In the genomic region with DNA sequence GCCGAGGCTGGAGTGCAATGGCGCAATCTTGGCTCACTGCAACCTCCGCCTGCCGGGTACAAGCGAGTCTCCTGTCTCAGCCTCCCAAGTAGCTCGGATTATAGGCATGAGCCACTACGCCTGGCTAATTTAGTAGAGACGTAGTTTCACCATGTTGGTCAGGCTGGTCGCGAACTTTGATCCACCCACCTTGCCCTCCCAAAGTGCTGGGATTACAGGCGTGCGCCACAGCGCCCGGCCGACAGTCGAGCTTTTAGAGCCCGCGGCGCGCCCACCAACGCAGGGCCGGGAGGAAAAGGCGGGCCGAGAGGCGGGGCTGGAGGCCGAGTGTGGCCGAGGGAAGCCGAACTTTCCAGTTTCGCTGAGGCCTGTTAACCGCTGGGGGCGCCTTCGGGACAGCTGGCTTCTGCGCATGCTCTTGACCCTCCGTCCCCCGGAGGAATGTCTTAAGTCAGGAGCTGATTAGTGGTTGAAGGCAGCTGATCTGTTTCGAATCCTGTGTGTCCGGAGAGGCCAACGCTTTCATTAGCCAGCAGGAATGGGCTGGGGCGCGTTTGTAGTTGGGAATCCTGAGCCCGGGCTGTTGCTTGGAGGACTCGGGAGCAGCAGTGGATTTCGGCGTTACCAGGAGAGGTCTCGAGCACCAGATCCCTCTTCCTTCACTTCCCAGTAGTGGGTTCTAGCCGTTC, we compare ENCODE assay signal across 8 cellular contexts. TPM values are rescaled to one million over a fixed set of nuclear protein-coding genes. Genes with fewer than 3 reads are reported as not detected.
DNase-seq lines count a peak whose midpoint lies in the region; ATAC-seq, FAIRE-seq and TF ChIP-seq lines count a peak whose summit lies in the region.

No MANE protein-coding gene starts in this region.

- H2AK5ac ChIP-seq in H9 (ENCODE audit: insufficient read length, low read length): no peak overlapping the region

- H4K20me1 ChIP-seq in H9 (ENCODE audit: control insufficient read depth, insufficient read depth, insufficient read length): no peaks in the 10 kb centered on the region
- no peaks in the 10 kb centered on the region for H4K20me1 ChIP-seq in MM.1S (ENCODE audit: insufficient read depth, low read length)
- no peaks in the 10 kb centered on the region for H4K20me1 ChIP-seq in neural cell (ENCODE audit: insufficient read depth)

- H2BK5ac ChIP-seq in H9 (ENCODE audit: insufficient read length, low read length): no peak overlapping the region

- no peak overlapping the region for H2BK12ac ChIP-seq in H9 (ENCODE audit: insufficient read length, low read depth, low read length)

- H4K8ac ChIP-seq in H9 (replicated peaks; ENCODE audit: insufficient read length, low read depth, low read length): no peak overlapping the region

- peak overlapping the region; percentile 87 to 95 (median 92) for H3K27ac Mint-ChIP-seq in H9
- H3K27ac Mint-ChIP-seq in stimulated activated naive CD8-positive, alpha-beta T cell treated with anti-CD3 and anti-CD28 coated beads, Interleukin-15, amount 100 ng/mL, for 72 hours: peak overlapping the region; percentile 94 to 95

- no peak overlapping the region for H4K91ac ChIP-seq in H9 (ENCODE audit: insufficient read length, low read depth, low read length)

- H3K36me3 ChIP-seq in MM.1S (replicated peaks; ENCODE audit: insufficient read depth, low read length) (no peaks in the 10 kb centered on the region), neural cell (ENCODE audit: insufficient read depth, low read length) (no peaks in the 10 kb centered on the region)

- H3K4me1 Mint-ChIP-seq in H9: peaks cover 11 to 20% of the 10 kb centered on the region in 2 experiments
- peaks cover 33% of the 10 kb centered on the region for H3K4me1 Mint-ChIP-seq in stimulated activated naive CD8-positive, alpha-beta T cell treated with anti-CD3 and anti-CD28 coated beads, Interleukin-15, amount 100 ng/mL, for 72 hours

- H3K9me2 ChIP-seq in MM.1S (replicated peaks; ENCODE audit: insufficient read depth, low read length) (no peaks in the 10 kb centered on the region), neural cell (ENCODE audit: insufficient read depth, low read length) (no peaks in the 10 kb centered on the region)

- H4K5ac ChIP-seq in H9 (ENCODE audit: insufficient read length, low read depth, low read length): no peak overlapping the region

- TF ChIP-seq CTCF in H9 (conservative IDR thresholded peaks at IDR 0.05): peak; percentile 92
- peak; percentile 77 for TF ChIP-seq CTCF in MM.1S (IDR thresholded peaks at IDR 0.05; ENCODE audit: low read length)
- TF ChIP-seq CTCF in foreskin fibroblast (IDR thresholded peaks at IDR 0.05; ENCODE audit: low read depth, low read length): peak; percentile 89
- TF ChIP-seq CTCF in neural cell (IDR thresholded peaks at IDR 0.05; ENCODE audit: poor library complexity, severe bottlenecking): peak; percentile 91

- no peaks in the 10 kb centered on the region; the same call in 1 of the 2 replicates for H3K27me3 Mint-ChIP-seq in H9 (ENCODE audit: low read depth)
- H3K27me3 Mint-ChIP-seq in stimulated activated naive CD8-positive, alpha-beta T cell treated with anti-CD3 and anti-CD28 coated beads, Interleukin-15, amount 100 ng/mL, for 72 hours: no peaks in the 10 kb centered on the region

- H3K56ac ChIP-seq in H9 (ENCODE audit: insufficient read length, low read depth, low read length): no peak overlapping the region

- peak overlapping the region; percentile 86; the same call in 1 of the 2 replicates for H3K14ac ChIP-seq in H9 (ENCODE audit: insufficient read depth, low read length)

- DNase-seq in H9 (peak; percentile 98), MM.1S (peak; percentile 97), SHP77 treated with DMSO at 0.1 percent for 48 hours (lab: John Stamatoyannopoulos, UW) (peak; percentile 83), activated gamma-delta T cell treated with Interleukin-2 at 50 U/mL for 16 hours (peak; percentile 90), foreskin fibroblast (peak; percentile 96 to 99)
- peak; percentile 89 to 91 for DNase-seq in stimulated activated naive CD8-positive, alpha-beta T cell treated with anti-CD3 and anti-CD28 coated beads, Interleukin-15, amount 100 ng/mL, for 72 hours

- H3K79me1 ChIP-seq in H9 (ENCODE audit: insufficient read depth, low read depth, low read length, poor library complexity, severe bottlenecking): no peaks in the 10 kb centered on the region

- H3K27ac ChIP-seq in H9 (ENCODE audit: insufficient read length, low read depth, low read length) (peak overlapping the region; percentile 72), MM.1S (ENCODE audit: low read length) (peak overlapping the region; percentile 28; the same call in 1 of the 2 replicates), neural cell (ENCODE audit: low read length) (peak overlapping the region; percentile 43)

- TF ChIP-seq EP300 in neural cell (conservative IDR thresholded peaks at IDR 0.05; ENCODE audit: poor library complexity, severe bottlenecking): no peak

- peak; percentile 93 for FAIRE-seq in G401.6 (lab: Jason Lieb, UNC)

- H3K4me3 ChIP-seq in MM.1S (ENCODE audit: low read length) (peak overlapping the region; percentile 69), foreskin fibroblast (ENCODE audit: low read depth in 1 of 2, low read length in 2 of 2) (peak overlapping the region; percentile 50 to 62), neural cell (ENCODE audit: low read length) (peak overlapping the region; percentile 64)

- no CpG with 5 or more reads among the region's 46 CpGs for WGBS in H9 (ENCODE audit: extremely low coverage, insufficient read length, low lambda C conversion rate)

- H3K9me3 Mint-ChIP-seq in H9: no peaks in the 10 kb centered on the region
- H3K9me3 Mint-ChIP-seq in stimulated activated naive CD8-positive, alpha-beta T cell treated with anti-CD3 and anti-CD28 coated beads, Interleukin-15, amount 100 ng/mL, for 72 hours: no peaks in the 10 kb centered on the region

- H3K27me3 ChIP-seq in H9 (ENCODE audit: insufficient read depth, low read length) (no peaks in the 10 kb centered on the region), MM.1S (replicated peaks; ENCODE audit: insufficient read depth, low read length) (no peaks in the 10 kb centered on the region), neural cell (ENCODE audit: insufficient read depth, low read depth, low read length) (no peaks in the 10 kb centered on the region)

- H3K36me3 Mint-ChIP-seq in H9 (ENCODE audit: insufficient read depth in 1 of 3, low read depth in 3 of 3): peaks cover 0 to 12% (median 4%) of the 10 kb centered on the region in 3 experiments; a peak in 4 of 7 replicates

- peak overlapping the region; percentile 47 for H3K18ac ChIP-seq in H9 (ENCODE audit: insufficient read length, low read depth, low read length)

- H3K79me2 ChIP-seq in H9 (ENCODE audit: insufficient read depth, low read length): no peaks in the 10 kb centered on the region
- H3K79me2 ChIP-seq in MM.1S (ENCODE audit: low read length): no peaks in the 10 kb centered on the region
- no peaks in the 10 kb centered on the region for H3K79me2 ChIP-seq in neural cell (replicated peaks; ENCODE audit: insufficient read depth, low read length)

- H3K23me2 ChIP-seq in H9 (ENCODE audit: insufficient read length, low read depth, low read length, poor library complexity, severe bottlenecking): no peaks in the 10 kb centered on the region

- no peak for TF ChIP-seq RAD21 in neural cell (conservative IDR thresholded peaks at IDR 0.05)

- H3K9ac ChIP-seq in H9 (ENCODE audit: extremely low read depth, insufficient read length, low read length) (peak overlapping the region; percentile 60), MM.1S (ENCODE audit: low read length) (peak overlapping the region; percentile 76), neural cell (ENCODE audit: low read length) (peak overlapping the region; percentile 59)

- no peak overlapping the region for H2BK20ac ChIP-seq in H9 (ENCODE audit: low read depth, low read length, poor library complexity, severe bottlenecking)

- H3T11ph ChIP-seq in H9 (ENCODE audit: low read length): no peak overlapping the region

- ATAC-seq in stimulated activated naive CD8-positive, alpha-beta T cell treated with anti-CD3 and anti-CD28 coated beads, Interleukin-15, amount 100 ng/mL, for 72 hours: peak; percentile 95

- no peak overlapping the region for H3K23ac ChIP-seq in H9 (ENCODE audit: insufficient read length, low read depth, low read length)

- H3F3A ChIP-seq in MM.1S (ENCODE audit: insufficient read depth, low read length) (peaks cover 14% of the 10 kb centered on the region), neural cell (ENCODE audit: insufficient read depth, low read length, poor library complexity, severe bottlenecking) (no peaks in the 10 kb centered on the region)

- no peak overlapping the region for H3K4ac ChIP-seq in H9 (ENCODE audit: low read depth, low read length)

- H3K4me2 ChIP-seq in H9 (ENCODE audit: insufficient read depth, insufficient read length, low read length): peak overlapping the region; percentile 67
- peak overlapping the region; percentile 97 for H3K4me2 ChIP-seq in MM.1S (ENCODE audit: low read depth, low read length)
- no peak overlapping the region for H3K4me2 ChIP-seq in neural cell (ENCODE audit: low read length)

- peak overlapping the region; percentile 12 for H2AFZ ChIP-seq in H9 (ENCODE audit: low read length)
- H2AFZ ChIP-seq in MM.1S (ENCODE audit: low read length): peak overlapping the region; percentile 95
- peak overlapping the region; percentile 82 for H2AFZ ChIP-seq in neural cell (ENCODE audit: low read depth, low read length)

- H2BK120ac ChIP-seq in H9 (ENCODE audit: low read depth, low read length, poor library complexity, severe bottlenecking): no peak overlapping the region

- peak overlapping the region; percentile 69 to 78 for H3K4me3 Mint-ChIP-seq in H9
- peak overlapping the region; percentile 92 to 93 for H3K4me3 Mint-ChIP-seq in stimulated activated naive CD8-positive, alpha-beta T cell treated with anti-CD3 and anti-CD28 coated beads, Interleukin-15, amount 100 ng/mL, for 72 hours

- no peaks in the 10 kb centered on the region for H3K4me1 ChIP-seq in H9 (ENCODE audit: insufficient read depth, low read length)
- 0 out of 2 replicates have a peak, but pooled peaks cover 4% of the 10 kb centered on the region for H3K4me1 ChIP-seq in MM.1S (ENCODE audit: low read length)

- H3K9me3 ChIP-seq in H9 (ENCODE audit: control insufficient read depth, low read depth, low read length) (no peaks in the 10 kb centered on the region), MM.1S (replicated peaks; ENCODE audit: insufficient read depth, low read length) (no peaks in the 10 kb centered on the region), neural cell (ENCODE audit: low read length) (no peaks in the 10 kb centered on the region)

- no peak overlapping the region for H2BK15ac ChIP-seq in H9 (ENCODE audit: low read depth, low read length)

TF ChIP-seq in neural cell, 6 proteins besides CTCF, POLR2A, EP300 and RAD21 (continues in another document):
- TF ChIP-seq SMC3 (conservative IDR thresholded peaks at IDR 0.05; ENCODE audit: poor library complexity) (peak; percentile 8), MXI1 (conservative IDR thresholded peaks at IDR 0.05; ENCODE audit: poor library complexity, severe bottlenecking) (no peak), EZH2 (IDR thresholded peaks at IDR 0.05; ENCODE audit: borderline replicate concordance, insufficient read depth, low read length, poor library complexity, severe bottlenecking) (no peak)

RNA-seq across cellular contexts. Expression of gene RPLP1, which starts 10.0 kb away (rescaled TPM):
- total RNA-seq in H9 (2021): 1,715 and 1,872 TPM in 2 replicates
- 37.5 and 41.7 TPM in 2 replicates for polyA plus RNA-seq in neural cell
- polyA minus RNA-seq in neural cell: 18.5 and 20.5 TPM in 2 replicates

RNA-seq across cellular contexts. Expression of gene KIF23, which starts 48.5 kb away (rescaled TPM):
- total RNA-seq in H9 (2021): 55.4 and 57.2 TPM in 2 replicates
- polyA plus RNA-seq in neural cell: 1.7 and 2.0 TPM in 2 replicates
- 1.5 and 3.7 TPM in 2 replicates for polyA minus RNA-seq in neural cell

Comparison
In these comparisons a context has a peak if more than half of its experiments do, and no peak if none do; other contexts are left out.
1. Peak in every context shown above with its lines: DNase-seq, ATAC-seq, H3K4me3 ChIP-seq and H3K27ac ChIP-seq.
2. H2AFZ ChIP-seq: peak in every context shown above with its lines; median percentile 95 in MM.1S; 82 in neural cell; 12 in H9.